ENCODE assay signal across 22 cellular contexts in the genomic region with DNA sequence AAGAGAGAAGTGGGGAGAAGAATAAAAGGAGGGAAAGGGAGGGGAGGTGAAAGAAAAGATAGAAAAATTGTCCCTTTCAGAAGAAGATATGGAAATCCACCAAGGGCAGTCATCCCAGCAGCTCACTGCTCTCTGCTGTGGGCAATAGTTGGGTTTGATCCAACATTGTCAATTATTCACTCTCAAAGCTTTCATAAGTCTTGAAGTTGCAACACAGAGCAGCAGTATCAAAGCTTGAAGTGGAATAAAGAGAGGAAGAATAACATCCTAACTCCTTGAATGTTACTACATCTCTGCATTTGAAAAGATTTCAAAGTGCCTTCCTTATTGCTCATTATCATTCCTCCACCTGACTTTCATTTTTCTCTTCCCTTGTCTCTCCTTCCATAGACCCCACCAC.
DNase-seq lines count a peak whose midpoint lies in the region; ATAC-seq, FAIRE-seq and TF ChIP-seq lines count a peak whose summit lies in the region.
"Had no signal": no experiment of that assay in that cellular context is flagged by ENCODE, and none has a peak within 500 bp of the region (broad histone marks: within the 10 kb centered on the region; RNA-seq: fewer than 3 reads in every experiment).

No MANE protein-coding gene starts in this region.

- H3K27me3 ChIP-seq in breast epithelium (no peaks in the 10 kb centered on the region), endothelial cell of umbilical vein (ENCODE audit: control insufficient read depth in 2 of 2, insufficient read depth in 2 of 2, low read length in 2 of 2) (no peaks in the 10 kb centered on the region)
- H3K27me3 ChIP-seq: gastroesophageal sphincter, right atrium auricular region had no signal

- H3K36me3 ChIP-seq in breast epithelium (no peaks in the 10 kb centered on the region), endothelial cell of umbilical vein (ENCODE audit: control insufficient read depth in 2 of 2, extremely low read depth in 1 of 2, insufficient read depth in 2 of 2, low read length in 2 of 2) (no peaks in the 10 kb centered on the region)
- H3K36me3 ChIP-seq: gastroesophageal sphincter, right atrium auricular region had no signal

- H3K4me3 Mint-ChIP-seq in MCF 10A (ENCODE audit: unreplicated experiment): no peak overlapping the region
- H3K4me3 Mint-ChIP-seq: activated T-cell treated with anti-CD3 and anti-CD28 coated beads, Interleukin-2, amount 50 U/mL, for 72 hours; naive thymus-derived CD8-positive, alpha-beta T cell; T-helper 17 cell had no signal

- H3K9me3 ChIP-seq in breast epithelium (no peaks in the 10 kb centered on the region), endothelial cell of umbilical vein (replicated peaks; ENCODE audit: control insufficient read depth, insufficient read depth, low read length) (no peaks in the 10 kb centered on the region)

- DNase-seq in MCF 10A (ENCODE audit: unreplicated experiment) (peak; percentile 89), breast epithelium (ENCODE audit: low spot score in 2 of 2) (no peak), endothelial cell of umbilical vein (ENCODE audit: low read depth, low spot score) (peak; percentile 56), left lobe of liver (ENCODE audit: low spot score) (no peak), NCI-H2029 (lab: John Stamatoyannopoulos, UW) (no peak), NCI-H345 (lab: John Stamatoyannopoulos, UW) (no peak), retina (no peak)
- DNase-seq: activated CD4-positive, alpha-beta T cell treated with anti-CD3 and anti-CD28 coated beads for 4 hours; activated T-cell treated with anti-CD3 and anti-CD28 coated beads, Interleukin-2, amount 50 U/mL, for 72 hours; amniotic stem cell; COR-L47; KG1; naive thymus-derived CD8-positive, alpha-beta T cell; NCI-H1694; NCI-H524 treated with DMSO at 0.1 percent for 48 hours; PC-9; stimulated activated CD4-positive, alpha-beta T cell treated with anti-CD3 and anti-CD28 coated beads, Interleukin-4, amount 100 ng/mL, for 24 hours; T-helper 17 cell had no signal

- TF ChIP-seq CTCF in MCF 10A (IDR thresholded peaks at IDR 0.05; ENCODE audit: unreplicated experiment): no peak
- no peak for TF ChIP-seq CTCF in breast epithelium (IDR thresholded peaks at IDR 0.05)
- TF ChIP-seq CTCF in endothelial cell of umbilical vein (IDR thresholded peaks at IDR 0.05; ENCODE audit: extremely low read depth in 1 of 2, insufficient read depth in 1 of 2, low read depth in 1 of 2, low read length in 2 of 2): no peak

- H2AFZ ChIP-seq in endothelial cell of umbilical vein (ENCODE audit: low read depth, low read length): peak overlapping the region; percentile 85
- H2AFZ ChIP-seq: PC-9 had no signal

- TF ChIP-seq POLR2A in breast epithelium (IDR thresholded peaks at IDR 0.05): no peak
- no peak for TF ChIP-seq POLR2A in endothelial cell of umbilical vein (IDR thresholded peaks at IDR 0.05; ENCODE audit: low read depth, low read length)

- H3K36me3 Mint-ChIP-seq in MCF 10A (ENCODE audit: insufficient read depth, unreplicated experiment): no peaks in the 10 kb centered on the region

- FAIRE-seq in endothelial cell of umbilical vein (lab: Jason Lieb, UNC): peak; percentile 50
- FAIRE-seq: A204.1 had no signal

- H3K9me1 ChIP-seq in endothelial cell of umbilical vein (replicated peaks; ENCODE audit: control insufficient read depth, extremely low read depth, insufficient read depth, low read length): no peaks in the 10 kb centered on the region

- H3K4me3 ChIP-seq in breast epithelium (no peak overlapping the region), endothelial cell of umbilical vein (replicated peaks in 1 of 3; ENCODE audit: insufficient read depth in 1 of 3, low read depth in 1 of 3, low read length in 3 of 3) (no peak overlapping the region)
- H3K4me3 ChIP-seq: gastroesophageal sphincter, PC-9, right atrium auricular region had no signal

- CTCF ChIA-PET in MCF 10A (lab: Yijun Ruan, JAX) (interaction anchor here (0.5 to 1.4 kb wide), 2 partner anchors 47 to 477 kb away, joined by 3 to 5 read pairs; no protein-coding TSS in a partner anchor), endothelial cell of umbilical vein (lab: Charles Lee) (interaction anchor here (0.7 to 2.5 kb wide), 13 partner anchors 9 to 478 kb away, joined by 3 to 18 read pairs (median 5); no protein-coding TSS in a partner anchor)

- peak overlapping the region; percentile 86 for H3K4me2 ChIP-seq in endothelial cell of umbilical vein (ENCODE audit: insufficient read depth, low read length)
- H3K4me2 ChIP-seq: PC-9 had no signal

- peak overlapping the region; percentile 76 for H3K27ac Mint-ChIP-seq in MCF 10A (ENCODE audit: low read depth, unreplicated experiment)
- H3K27ac Mint-ChIP-seq: activated T-cell treated with anti-CD3 and anti-CD28 coated beads, Interleukin-2, amount 50 U/mL, for 72 hours; naive thymus-derived CD8-positive, alpha-beta T cell; T-helper 17 cell had no signal

- no peaks in the 10 kb centered on the region for H3K4me1 ChIP-seq in breast epithelium
- H3K4me1 ChIP-seq in endothelial cell of umbilical vein (ENCODE audit: control insufficient read depth, extremely low read depth, insufficient read depth, low read length): peaks cover 64% of the 10 kb centered on the region
- H3K4me1 ChIP-seq: gastroesophageal sphincter, right atrium auricular region had no signal

- no peaks in the 10 kb centered on the region for H3K27me3 Mint-ChIP-seq in MCF 10A (ENCODE audit: insufficient read depth, unreplicated experiment)
- H3K27me3 Mint-ChIP-seq: T-helper 17 cell had no signal

- peaks cover 28% of the 10 kb centered on the region for H3K79me2 ChIP-seq in endothelial cell of umbilical vein (ENCODE audit: control insufficient read depth, insufficient read depth, low read length)

- dilution Hi-C loops in endothelial cell of umbilical vein (cut with MboI; ENCODE audit: extremely low pct_ligation_motif_present, low sequenced_read_pairs): no loop called here

- ATAC-seq in left lobe of liver (peak; percentile 83), HG02981 (IDR thresholded peaks at IDR 0.05; ENCODE audit: unreplicated experiment) (no peak)
- ATAC-seq: activated T-cell treated with anti-CD3 and anti-CD28 coated beads, Interleukin-2, amount 50 U/mL, for 72 hours; gastroesophageal sphincter; naive thymus-derived CD8-positive, alpha-beta T cell; T-helper 17 cell had no signal

- intact Hi-C loops in MCF 10A (cut with micrococcal nuclease) (no loop called here), breast epithelium (cut with DNase I; ENCODE audit: low total_unique reads) (no loop called here), endothelial cell of umbilical vein (cut with micrococcal nuclease) (loop anchor here (1.0 kb wide), 1 partner anchor 8 kb away; no protein-coding TSS in a partner anchor)

- BruUV-seq in MCF 10A (replicated peaks; lab: Mats Ljungman, UMichigan): no TSS peak
- no TSS peak for BruUV-seq in endothelial cell of umbilical vein (replicated peaks; lab: Mats Ljungman, UMichigan)

- H3K4me1 Mint-ChIP-seq in MCF 10A (ENCODE audit: insufficient read depth, unreplicated experiment): peaks cover 55% of the 10 kb centered on the region
- H3K4me1 Mint-ChIP-seq: naive thymus-derived CD8-positive, alpha-beta T cell; T-helper 17 cell had no signal

- no peak overlapping the region for H3K27ac ChIP-seq in breast epithelium
- H3K27ac ChIP-seq in endothelial cell of umbilical vein (ENCODE audit: insufficient read depth, low read depth, low read length): peak overlapping the region; percentile 96
- H3K27ac ChIP-seq: gastroesophageal sphincter, PC-9, right atrium auricular region had no signal

- peak overlapping the region; percentile 84 for H3K9ac ChIP-seq in endothelial cell of umbilical vein (replicated peaks; ENCODE audit: extremely low read depth, insufficient read depth, low read length)

- no peaks in the 10 kb centered on the region for H4K20me1 ChIP-seq in endothelial cell of umbilical vein (replicated peaks; ENCODE audit: control insufficient read depth, extremely low read depth, insufficient read depth, low read length)

- H3K9me3 Mint-ChIP-seq in MCF 10A (ENCODE audit: unreplicated experiment): no peaks in the 10 kb centered on the region

- POLR2A ChIA-PET in MCF 10A (lab: Yijun Ruan, JAX): interaction anchor here (1.0 to 1.1 kb wide), 2 partner anchors 11 to 47 kb away, joined by 3 read pairs; no protein-coding TSS in a partner anchor
- POLR2A ChIA-PET in endothelial cell of umbilical vein (lab: Charles Lee): interaction anchor here (1.0 to 1.9 kb wide), 2 partner anchors 44 to 61 kb away, joined by 3 to 8 read pairs; no protein-coding TSS in a partner anchor

TF ChIP-seq in endothelial cell of umbilical vein, 7 proteins besides CTCF, POLR2A, EP300 and RAD21:
- TF ChIP-seq EZH2 (IDR thresholded peaks at IDR 0.05; ENCODE audit: borderline replicate concordance, low read depth, low read length, severe bottlenecking) (no peak), GATA2 (IDR thresholded peaks at IDR 0.05; ENCODE audit: insufficient read depth, insufficient read length, low read depth, low read length) (no peak), FOS (IDR thresholded peaks at IDR 0.05; ENCODE audit: borderline replicate concordance, insufficient read depth, low read length) (no peak), MYC (IDR thresholded peaks at IDR 0.05; ENCODE audit: low read depth, low read length) (no peak), POLR2AphosphoS5 (IDR thresholded peaks at IDR 0.05; ENCODE audit: insufficient read depth, low read depth, low read length) (no peak), JUN (IDR thresholded peaks at IDR 0.05; ENCODE audit: borderline replicate concordance, insufficient read depth, insufficient read length, low read depth) (no peak)
- TF ChIP-seq, protein P1, sequence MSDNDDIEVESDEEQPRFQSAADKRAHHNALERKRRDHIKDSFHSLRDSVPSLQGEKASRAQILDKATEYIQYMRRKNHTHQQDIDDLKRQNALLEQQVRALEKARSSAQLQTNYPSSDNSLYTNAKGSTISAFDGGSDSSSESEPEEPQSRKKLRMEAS (IDR thresholded peaks at IDR 0.05; ENCODE audit: insufficient read depth, insufficient read length): no peak

Comparison
In these comparisons a context has a peak if more than half of its experiments do, and no peak if none do; other contexts are left out.
1. DNase-seq: peak in MCF 10A (single experiment) and endothelial cell of umbilical vein (single experiment); none in breast epithelium (0 of 2), left lobe of liver (single experiment), NCI-H2029 (single experiment), NCI-H345 (single experiment) and retina (single experiment).